In genomic region chr4:147736458-147736857, GRCh38 we compare ENCODE assay signal across 12 cellular contexts. TPM values are rescaled to one million over a fixed set of nuclear protein-coding genes. Genes with fewer than 3 reads are reported as not detected.
A peak's percentile ranks its signal among the peaks of the same experiment; 100 is the strongest.
DNase-seq lines count a peak whose midpoint lies in the region; ATAC-seq and TF ChIP-seq lines count a peak whose summit lies in the region.
"Had no signal": no experiment of that assay in that cellular context is flagged by ENCODE, and none has a peak within 500 bp of the region (broad histone marks: within the 10 kb centered on the region; RNA-seq: fewer than 3 reads in every experiment).

No MANE protein-coding gene starts in this region.

- no peaks in the 10 kb centered on the region for H3K9me3 ChIP-seq in esophagus muscularis mucosa
- no peaks in the 10 kb centered on the region for H3K9me3 ChIP-seq in psoas muscle
- H3K9me3 ChIP-seq in spleen, result no peaks in the 10 kb centered on the region

- TF ChIP-seq CTCF in GM12865 (IDR thresholded peaks at IDR 0.05; ENCODE audit: insufficient read depth, low read depth, low read length, missing control alignments) (no peak), esophagus muscularis mucosa (IDR thresholded peaks at IDR 0.05) (no peak), psoas muscle (IDR thresholded peaks at IDR 0.05) (no peak), spleen (IDR thresholded peaks at IDR 0.05 in 8 of 11, conservative IDR thresholded peaks at IDR 0.05 in 3 of 11) (no peak)

- intact Hi-C loops in esophagus muscularis mucosa (cut with DNase I), result loop anchor here (10.0 kb wide), 1 partner anchor 78 kb away; no protein-coding TSS in a partner anchor
- intact Hi-C loops in psoas muscle (cut with DNase I), result no loop called here
- intact Hi-C loops in spleen (cut with DNase I; ENCODE audit: low total_unique reads), result no loop called here

- no peak for ATAC-seq in psoas muscle
- ATAC-seq: K562; naive thymus-derived CD4-positive, alpha-beta T cell had no signal

- DNase-seq in GM12865 (ENCODE audit: low read depth) (peak; percentile 25), RPMI7951 (ENCODE audit: low read depth) (peak; percentile 77), esophagus muscularis mucosa (ENCODE audit: extremely low spot score) (no peak), psoas muscle (no peak), Kasumi-1 (lab: John Stamatoyannopoulos, UW) (no peak), NCI-H187 treated with DMSO at 0.1 percent for 48 hours (lab: John Stamatoyannopoulos, UW) (no peak), spleen (no peak)
- DNase-seq in activated CD8-positive, alpha-beta memory T cell treated with anti-CD3 and anti-CD28 coated beads for 24 hours, result no peak
- DNase-seq: DMS79; naive thymus-derived CD4-positive, alpha-beta T cell; NCI-H526 treated with DMSO at 0.1 percent for 48 hours had no signal

- H3K27ac ChIP-seq in esophagus muscularis mucosa (replicated peaks in 1 of 4), result peak overlapping the region; percentile 93 to 98 (median 96)
- H3K27ac ChIP-seq in psoas muscle, result peak overlapping the region; percentile 39
- no peak overlapping the region for H3K27ac ChIP-seq in spleen

- no peak for TF ChIP-seq POLR2A in esophagus muscularis mucosa (IDR thresholded peaks at IDR 0.05; ENCODE audit: low read depth)
- no peak for TF ChIP-seq POLR2A in spleen (IDR thresholded peaks at IDR 0.05)

- TF ChIP-seq EP300 in esophagus muscularis mucosa (IDR thresholded peaks at IDR 0.05), result no peak

- peak overlapping the region; percentile 100 for H3K4me3 ChIP-seq in GM12865 (ENCODE audit: low read depth, low read length)
- peak overlapping the region; percentile 79 to 98 (median 90) for H3K4me3 ChIP-seq in esophagus muscularis mucosa
- H3K4me3 ChIP-seq in psoas muscle, result no peak overlapping the region
- H3K4me3 ChIP-seq in spleen, result no peak overlapping the region
- H3K4me3 ChIP-seq: K562 had no signal

- no peaks in the 10 kb centered on the region for H3K36me3 ChIP-seq in esophagus muscularis mucosa
- H3K36me3 ChIP-seq in psoas muscle (ENCODE audit: insufficient read depth in 1 of 2, low read depth in 1 of 2), result no peaks in the 10 kb centered on the region
- no peaks in the 10 kb centered on the region for H3K36me3 ChIP-seq in spleen

- 68% methylated on average over 3 of the region's 3 CpGs for whole genome bisulfite sequencing in esophagus muscularis mucosa
- 59 to 67% (median 59%) methylated on average over 3 of the region's 3 CpGs for WGBS in psoas muscle, 3 donors
- WGBS in spleen, 5 donors, result 70 to 86% (median 81%) methylated on average over 3 of the region's 3 CpGs

- H3K27me3 ChIP-seq in esophagus muscularis mucosa (no peaks in the 10 kb centered on the region), psoas muscle (ENCODE audit: insufficient read depth in 3 of 3, low read length in 2 of 3) (no peaks in the 10 kb centered on the region), spleen (replicated peaks in 1 of 7) (peaks cover 0 to 32% (median 7%) of the 10 kb centered on the region in 7 donors)

- H3K4me1 ChIP-seq in esophagus muscularis mucosa (peaks cover 38 to 71% (median 69%) of the 10 kb centered on the region in 4 donors), psoas muscle (peaks cover 70% of the 10 kb centered on the region), spleen (peaks cover 6 to 30% (median 21%) of the 10 kb centered on the region in 6 donors)

RNA-seq across cellular contexts. Expression of gene ARHGAP10, which starts 4.6 kb away (rescaled TPM):
- total RNA-seq in RPMI7951 (2014; rRNA removed; shearing (Covaris generic)), result 16.1 and 16.9 TPM in 2 replicates
- total RNA-seq in esophagus muscularis mucosa (100 to 1,000 TPM; 186 to 296 (median 192) TPM), psoas muscle (10 to 100 TPM; 34.0 to 43.5 (median 37.3) TPM), spleen (10 to 100 TPM in 6 of 7 donors, 1 to 10 TPM in 1; 5.8 to 35.5 (median 18.0) TPM)
- polyA plus RNA-seq in psoas muscle (10 to 100 TPM; 28.8 to 30.3 (median 28.8) TPM), spleen (1 to 10 TPM; 4.0 to 7.2 (median 4.8) TPM)

RNA-seq across cellular contexts. Expression of gene PRMT9, which starts 52.5 kb away (rescaled TPM):
- 6.0 and 6.5 TPM in 2 replicates for total RNA-seq in RPMI7951 (2014; rRNA removed; shearing (Covaris generic))
- total RNA-seq in esophagus muscularis mucosa, result 1 to 10 TPM; 4.1 to 7.5 (median 6.4) TPM
- 1 to 10 TPM; 3.0 to 5.8 (median 5.0) TPM for total RNA-seq in psoas muscle
- polyA plus RNA-seq in psoas muscle, result 1 to 10 TPM; 1.8 to 4.3 (median 2.9) TPM
- 10 to 100 TPM in 1 of 7 donors, 1 to 10 TPM in 6; 7.2 to 11.2 (median 9.6) TPM for total RNA-seq in spleen
- polyA plus RNA-seq in spleen, result 1 to 10 TPM; 2.9 to 3.8 (median 3.1) TPM

Comparison
In these comparisons a context has a peak if more than half of its experiments do, and no peak if none do; other contexts are left out.
1. DNase-seq: peak in GM12865 (single experiment) and RPMI7951 (single experiment); none in esophagus muscularis mucosa (single experiment), psoas muscle (0 of 2), activated CD8-positive, alpha-beta memory T cell treated with anti-CD3 and anti-CD28 coated beads for 24 hours (single experiment), Kasumi-1 (0 of 2), NCI-H187 treated with DMSO at 0.1 percent for 48 hours (single experiment) and spleen (single experiment).
2. H3K4me3 ChIP-seq: peak in GM12865 (single experiment) and esophagus muscularis mucosa (4 of 4); none in psoas muscle (single experiment) and spleen (0 of 8).
3. H3K27ac ChIP-seq: peak in esophagus muscularis mucosa (4 of 4) and psoas muscle (single experiment); none in spleen (0 of 8).
4. RNA of gene ARHGAP10, which starts 4.6 kb away (total RNA-seq): 186 to 296 TPM in esophagus muscularis mucosa; 34.0 to 43.5 TPM in psoas muscle, 5.8 to 35.5 TPM in spleen and 16.1 to 16.9 TPM in RPMI7951; every median in the first group is over 4 times any median in the second.